Comparison of ENCODE assay signal across 1 cellular context in the genomic region with DNA sequence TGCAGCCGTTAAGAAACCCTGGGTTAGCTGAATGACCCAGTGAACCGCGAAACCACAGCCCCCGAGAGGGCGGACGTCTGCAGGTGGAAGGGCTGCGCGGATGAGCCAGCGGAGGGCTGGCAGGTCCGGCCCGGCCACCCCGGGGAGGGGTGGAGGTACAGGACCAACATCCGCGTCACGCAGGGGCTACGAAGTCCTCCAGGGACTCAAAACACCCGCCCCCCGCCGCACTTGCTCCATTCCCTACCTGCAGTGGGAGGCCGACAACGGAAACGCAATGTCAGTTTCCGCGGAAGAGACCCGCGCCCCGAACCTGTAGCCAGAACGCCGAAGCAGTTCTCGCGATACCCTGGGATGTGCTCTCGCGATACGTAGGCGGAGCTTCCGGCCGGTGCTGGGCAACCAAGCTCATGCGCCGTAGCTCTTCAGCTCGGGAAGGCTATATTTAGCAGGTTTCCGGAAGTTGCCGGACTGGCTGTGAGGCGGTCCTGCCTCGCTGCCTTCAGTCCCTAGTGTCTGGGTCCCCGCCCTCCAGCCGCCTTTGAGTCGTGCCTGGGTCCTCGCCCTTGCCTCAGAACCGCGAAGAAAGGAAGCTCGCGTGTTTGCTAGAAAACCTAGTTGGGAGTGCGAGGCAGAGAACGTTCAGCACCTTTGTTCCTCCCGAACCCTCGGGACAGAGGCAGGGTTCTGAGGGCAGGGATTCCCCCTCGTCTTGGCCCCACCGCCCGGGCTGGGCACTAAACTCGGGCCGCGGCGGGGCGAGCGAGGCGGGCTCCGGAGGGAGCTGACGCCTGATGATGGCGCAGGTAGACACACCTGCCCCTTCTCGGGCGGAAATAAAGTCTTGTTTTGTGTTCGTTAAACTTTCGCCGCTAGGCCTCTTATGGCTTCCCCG.
TF ChIP-seq lines count a peak whose summit lies in the region.

OFD1 (plus strand) TSS at position 471 of the 895 bp plus-strand sequence; CDS start at position 795, 324 bp downstream.
TRAPPC2 (minus strand) TSS at position 343 of the 895 bp plus-strand sequence. CDS start 14,657 bp downstream, outside the sequence.

TF ChIP-seq in HEK293, 187 proteins besides CTCF, POLR2A, EP300 and RAD21 (continued from another document):
- TF ChIP-seq PRDM6 (tag by site-specific recombination; IDR thresholded peaks at IDR 0.05): no peak
- TF ChIP-seq, protein P1, sequence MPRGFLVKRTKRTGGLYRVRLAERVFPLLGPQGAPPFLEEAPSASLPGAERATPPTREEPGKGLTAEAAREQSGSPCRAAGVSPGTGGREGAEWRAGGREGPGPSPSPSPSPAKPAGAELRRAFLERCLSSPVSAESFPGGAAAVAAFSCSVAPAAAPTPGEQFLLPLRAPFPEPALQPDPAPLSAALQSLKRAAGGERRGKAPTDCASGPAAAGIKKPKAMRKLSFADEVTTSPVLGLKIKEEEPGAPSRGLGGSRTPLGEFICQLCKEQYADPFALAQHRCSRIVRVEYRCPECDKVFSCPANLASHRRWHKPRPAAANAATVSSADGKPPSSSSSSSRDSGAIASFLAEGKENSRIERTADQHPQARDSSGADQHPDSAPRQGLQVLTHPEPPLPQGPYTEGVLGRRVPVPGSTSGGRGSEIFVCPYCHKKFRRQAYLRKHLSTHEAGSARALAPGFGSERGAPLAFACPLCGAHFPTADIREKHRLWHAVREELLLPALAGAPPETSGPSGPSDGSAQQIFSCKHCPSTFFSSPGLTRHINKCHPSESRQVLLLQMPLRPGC (tag by site-specific recombination; IDR thresholded peaks at IDR 0.05): peak; percentile 17; the same call in 1 of the 2 replicates
- TF ChIP-seq REST (tag by site-specific recombination; IDR thresholded peaks at IDR 0.05): 0 out of 2 replicates have a peak, but pooled peaks have one; percentile 10
- TF ChIP-seq ZNF341 (tag by site-specific recombination; IDR thresholded peaks at IDR 0.05; ENCODE audit: low read depth): peak; percentile 97
- no peak for TF ChIP-seq ZBTB44 (tag by site-specific recombination; IDR thresholded peaks at IDR 0.05)
- TF ChIP-seq ZNF629 (tag by site-specific recombination; IDR thresholded peaks at IDR 0.05): peak; percentile 54
- TF ChIP-seq ZNF404 (tag by site-specific recombination; IDR thresholded peaks at IDR 0.05): no peak
- TF ChIP-seq ZNF558 (tag by site-specific recombination; IDR thresholded peaks at IDR 0.05): no peak
- peak; percentile 27; the same call in 1 of the 2 replicates for TF ChIP-seq ZSCAN30 (tag by site-specific recombination; IDR thresholded peaks at IDR 0.05)
- peak; percentile 96 for TF ChIP-seq ZBTB11 (tag by site-specific recombination; conservative IDR thresholded peaks at IDR 0.05; ENCODE audit: low read depth)
- TF ChIP-seq MEIS1 (CRISPR knock-in tag; IDR thresholded peaks at IDR 0.05; ENCODE audit: borderline replicate concordance): no peak
- peak; percentile 80 for TF ChIP-seq ZEB2 (tag by site-specific recombination; IDR thresholded peaks at IDR 0.05)
- TF ChIP-seq ZNF426 (tag by site-specific recombination; IDR thresholded peaks at IDR 0.05): no peak
- TF ChIP-seq ZNF121 (tag by site-specific recombination; IDR thresholded peaks at IDR 0.05): 0 out of 2 replicates have a peak, but pooled peaks have one; percentile 39
- TF ChIP-seq ZNF335 (tag by site-specific recombination; conservative IDR thresholded peaks at IDR 0.05): peak; percentile 71
- TF ChIP-seq IKZF3 (tag by site-specific recombination; IDR thresholded peaks at IDR 0.05): no peak
- TF ChIP-seq ZNF596 (tag by site-specific recombination; IDR thresholded peaks at IDR 0.05): 0 out of 2 replicates have a peak, but pooled peaks have one; percentile 6
- no peak for TF ChIP-seq HOXC10 (CRISPR knock-in tag; IDR thresholded peaks at IDR 0.05)
- TF ChIP-seq ZNF510 (tag by site-specific recombination; IDR thresholded peaks at IDR 0.05; ENCODE audit: insufficient replicate concordance): no peak
- peak; percentile 7; the same call in 1 of the 2 replicates for TF ChIP-seq PRDM1 (tag by site-specific recombination; IDR thresholded peaks at IDR 0.05)
- TF ChIP-seq ZNF324 (tag by site-specific recombination; IDR thresholded peaks at IDR 0.05): peak; percentile 20
